ENCODE assay signal across 14 cellular contexts in genomic region chr3:115245437-115245836, GRCh38.
A peak's percentile ranks its signal among the peaks of the same experiment; 100 is the strongest.
DNase-seq lines count a peak whose midpoint lies in the region; ATAC-seq and TF ChIP-seq lines count a peak whose summit lies in the region.
"Had no signal": no experiment of that assay in that cellular context is flagged by ENCODE, and none has a peak within 500 bp of the region (broad histone marks: within the 10 kb centered on the region; RNA-seq: fewer than 3 reads in every experiment).

No MANE protein-coding gene starts in this region.

- H3K4me3 Mint-ChIP-seq in Calu3 (ENCODE audit: low read depth, unreplicated experiment): no peak overlapping the region
- no peak overlapping the region for H3K4me3 Mint-ChIP-seq in stimulated activated naive CD8-positive, alpha-beta T cell treated with anti-CD3 and anti-CD28 coated beads, Interleukin-15, amount 100 ng/mL, for 72 hours
- H3K4me3 Mint-ChIP-seq: activated CD8-positive, alpha-beta T cell treated with anti-CD3 and anti-CD28 coated beads, Interleukin-2, amount 10 ng/mL, durations not matched to agents 7 days and 5 days; nephron had no signal

- peak; percentile 97 for ATAC-seq in PC-3
- no peak for ATAC-seq in stimulated activated naive CD8-positive, alpha-beta T cell treated with anti-CD3 and anti-CD28 coated beads, Interleukin-15, amount 100 ng/mL, for 72 hours
- ATAC-seq: activated CD8-positive, alpha-beta T cell treated with anti-CD3 and anti-CD28 coated beads, Interleukin-2, amount 10 ng/mL, durations not matched to agents 7 days and 5 days had no signal

- no peaks in the 10 kb centered on the region for H4K20me1 ChIP-seq in PC-3 (ENCODE audit: low read length)

- H3K4me3 ChIP-seq in PC-3 (ENCODE audit: low read length): no peak overlapping the region; the same call in 1 of the 2 replicates
- H3K4me3 ChIP-seq in epithelial cell of esophagus (ENCODE audit: low read length): no peak overlapping the region
- no peak overlapping the region for H3K4me3 ChIP-seq in thyroid gland (replicated peaks in 1 of 3)
- H3K4me3 ChIP-seq: ascending aorta had no signal

- BruUV-seq in Calu3 (replicated peaks; lab: Mats Ljungman, UMichigan) (no TSS peak), PC-3 (replicated peaks; lab: Mats Ljungman, UMichigan) (no TSS peak)

- no peaks in the 10 kb centered on the region for H3K27me3 ChIP-seq in PC-3 (ENCODE audit: low read length)
- H3K27me3 ChIP-seq in thyroid gland: no peaks in the 10 kb centered on the region
- H3K27me3 ChIP-seq: ascending aorta had no signal

- no peaks in the 10 kb centered on the region for H3K36me3 Mint-ChIP-seq in Calu3 (ENCODE audit: insufficient read depth, unreplicated experiment)

- no peaks in the 10 kb centered on the region for H3K9me2 ChIP-seq in PC-3 (replicated peaks; ENCODE audit: low read length)

- no peaks in the 10 kb centered on the region for H3K79me2 ChIP-seq in PC-3 (ENCODE audit: low read length)

- TF ChIP-seq CTCF in Calu3 (IDR thresholded peaks at IDR 0.05; ENCODE audit: unreplicated experiment) (no peak), PC-3 (conservative IDR thresholded peaks at IDR 0.05; ENCODE audit: low read depth, low read length) (no peak), epithelial cell of esophagus (IDR thresholded peaks at IDR 0.05; ENCODE audit: insufficient read depth, low read depth, low read length, missing control alignments) (no peak), thyroid gland (IDR thresholded peaks at IDR 0.05) (no peak)

- POLR2A ChIA-PET in PC-3 (lab: Charles Lee; ENCODE audit: unreplicated experiment): interaction anchor here (0.7 kb wide), 1 partner anchor 685 kb away, joined by 18 read pairs; no protein-coding TSS in a partner anchor

- H3K27me3 Mint-ChIP-seq in Calu3 (ENCODE audit: unreplicated experiment): no peaks in the 10 kb centered on the region
- H3K27me3 Mint-ChIP-seq in stimulated activated naive CD8-positive, alpha-beta T cell treated with anti-CD3 and anti-CD28 coated beads, Interleukin-15, amount 100 ng/mL, for 72 hours: no peaks in the 10 kb centered on the region

- H3K27ac Mint-ChIP-seq in Calu3 (ENCODE audit: unreplicated experiment): no peak overlapping the region
- H3K27ac Mint-ChIP-seq in stimulated activated naive CD8-positive, alpha-beta T cell treated with anti-CD3 and anti-CD28 coated beads, Interleukin-15, amount 100 ng/mL, for 72 hours: no peak overlapping the region
- H3K27ac Mint-ChIP-seq: activated CD8-positive, alpha-beta T cell treated with anti-CD3 and anti-CD28 coated beads, Interleukin-2, amount 10 ng/mL, durations not matched to agents 7 days and 5 days; nephron had no signal

- no peaks in the 10 kb centered on the region for H3K36me3 ChIP-seq in PC-3 (ENCODE audit: low read depth, low read length)
- H3K36me3 ChIP-seq in thyroid gland: no peaks in the 10 kb centered on the region
- H3K36me3 ChIP-seq: ascending aorta had no signal

- H3F3A ChIP-seq in PC-3 (ENCODE audit: low read length, unreplicated experiment): peaks cover 6% of the 10 kb centered on the region

- no peak overlapping the region for H2AFZ ChIP-seq in PC-3 (ENCODE audit: low read length)

- DNase-seq in Calu3 (peak; percentile 34), PC-3 (peak; percentile 93), epithelial cell of esophagus (ENCODE audit: low read depth) (peak; percentile 93), posterior vena cava (ENCODE audit: low spot score) (peak; percentile 82), NCI-H1694 treated with DMSO at 0.1 percent for 48 hours (lab: John Stamatoyannopoulos, UW) (no peak), OCI-M1 (lab: John Stamatoyannopoulos, UW) (no peak), thyroid gland (no peak)
- DNase-seq in stimulated activated naive CD8-positive, alpha-beta T cell treated with anti-CD3 and anti-CD28 coated beads, Interleukin-15, amount 100 ng/mL, for 72 hours: no peak
- DNase-seq: activated CD8-positive, alpha-beta T cell treated with anti-CD3 and anti-CD28 coated beads, Interleukin-2, amount 10 ng/mL, durations not matched to agents 7 days and 5 days; hippocampal formation; NCI-H524; stimulated activated CD4-positive, alpha-beta T cell treated with anti-CD3 and anti-CD28 coated beads, Interleukin-2, amount 100 ng/mL, for 24 hours had no signal

- CTCF ChIA-PET in Calu3 (lab: Charles Lee): no interaction called here
- CTCF ChIA-PET in PC-3 (lab: Charles Lee): interaction anchor here (0.6 kb wide), 1 partner anchor 834 kb away, joined by 3 read pairs; no protein-coding TSS in a partner anchor

- peak overlapping the region; percentile 95 for H3K27ac ChIP-seq in PC-3 (ENCODE audit: low read length)
- H3K27ac ChIP-seq in thyroid gland: no peak overlapping the region

- H3K4me1 ChIP-seq in PC-3 (ENCODE audit: insufficient read depth, low read length) (peaks cover 38% of the 10 kb centered on the region), thyroid gland (no peaks in the 10 kb centered on the region)

- H3K9me3 ChIP-seq in PC-3 (ENCODE audit: low read length) (no peaks in the 10 kb centered on the region), thyroid gland (no peaks in the 10 kb centered on the region)
- H3K9me3 ChIP-seq: ascending aorta had no signal

- WGBS in thyroid gland, 2 donors: 93% methylated on average over 2 of the region's 2 CpGs

- intact Hi-C loops in Calu3 (cut with micrococcal nuclease; ENCODE audit: unreplicated experiment): no loop called here
- intact Hi-C loops in PC-3 (cut with micrococcal nuclease): loop anchor here (5.0 kb wide), 1 partner anchor 577 kb away; no protein-coding TSS in a partner anchor
- intact Hi-C loops in posterior vena cava (cut with DNase I): no loop called here
- intact Hi-C loops in thyroid gland (cut with DNase I): no loop called here

- no peaks in the 10 kb centered on the region for H3K9me3 Mint-ChIP-seq in Calu3 (ENCODE audit: low read depth, unreplicated experiment)
- H3K9me3 Mint-ChIP-seq in stimulated activated naive CD8-positive, alpha-beta T cell treated with anti-CD3 and anti-CD28 coated beads, Interleukin-15, amount 100 ng/mL, for 72 hours: no peaks in the 10 kb centered on the region
- H3K9me3 Mint-ChIP-seq: nephron had no signal

- H3K4me1 Mint-ChIP-seq in Calu3 (ENCODE audit: low read depth, unreplicated experiment): no peaks in the 10 kb centered on the region
- no peaks in the 10 kb centered on the region for H3K4me1 Mint-ChIP-seq in stimulated activated naive CD8-positive, alpha-beta T cell treated with anti-CD3 and anti-CD28 coated beads, Interleukin-15, amount 100 ng/mL, for 72 hours
- H3K4me1 Mint-ChIP-seq: nephron had no signal

- H3K4me2 ChIP-seq in PC-3 (ENCODE audit: low read length): peak overlapping the region; percentile 71

- no peak for TF ChIP-seq POLR2A in thyroid gland (IDR thresholded peaks at IDR 0.05)

- H3K9ac ChIP-seq in PC-3 (ENCODE audit: low read length): peak overlapping the region; percentile 58

Comparison
In these comparisons a context has a peak if more than half of its experiments do, and no peak if none do; other contexts are left out.
1. DNase-seq: peak in Calu3 (single experiment), PC-3 (single experiment), epithelial cell of esophagus (single experiment) and posterior vena cava (single experiment); none in stimulated activated naive CD8-positive, alpha-beta T cell treated with anti-CD3 and anti-CD28 coated beads, Interleukin-15, amount 100 ng/mL, for 72 hours (0 of 2), NCI-H1694 treated with DMSO at 0.1 percent for 48 hours (single experiment), OCI-M1 (single experiment) and thyroid gland (0 of 2).